ENCODE assay signal across 17 cellular contexts in genomic region chr17:78826836-78827509, GRCh38. TPM values are rescaled to one million over a fixed set of nuclear protein-coding genes. Genes with fewer than 3 reads are reported as not detected.
DNase-seq lines count a peak whose midpoint lies in the region; ATAC-seq and TF ChIP-seq lines count a peak whose summit lies in the region.
"Had no signal": no experiment of that assay in that cellular context is flagged by ENCODE, and none has a peak within 500 bp of the region (broad histone marks: within the 10 kb centered on the region; RNA-seq: fewer than 3 reads in every experiment).

No MANE protein-coding gene starts in this region.

- peak in 1 of 2 donors; percentile 47 for ATAC-seq in stimulated activated naive B cell treated with anti-CD40 and anti-IgM and Interleukin-4, amounts not matched to agents 10 μg/mL and 1 μg/mL and 100 μg/mL, for 72 hours (replicated peaks)
- no peak for ATAC-seq in HG02610 (IDR thresholded peaks at IDR 0.05; ENCODE audit: unreplicated experiment)
- ATAC-seq: body of pancreas had no signal

- H3K79me2 ChIP-seq in GM23248 (ENCODE audit: insufficient read depth) (peaks cover 80% of the 10 kb centered on the region), OCI-LY3 (ENCODE audit: low read length) (peaks cover 68% of the 10 kb centered on the region)

- DNase-seq in GM23248, result no peak
- no peak for DNase-seq in stimulated activated naive B cell treated with anti-CD40 and anti-IgM and Interleukin-4, amounts not matched to agents 10 μg/mL and 1 μg/mL and 100 μg/mL, for 72 hours
- DNase-seq in AML-193 (lab: John Stamatoyannopoulos, UW), result no peak
- no peak for DNase-seq in SK-N-DZ (ENCODE audit: low spot score)
- DNase-seq: activated CD8-positive, alpha-beta memory T cell treated with anti-CD3 and anti-CD28 coated beads for 24 hours; activated gamma-delta T cell; effector memory CD4-positive, alpha-beta T cell; foreskin melanocyte; NCI-H2029 treated with DMSO at 0.1 percent for 48 hours; NCI-H82; SHP77 treated with DMSO at 0.1 percent for 48 hours; stimulated activated CD4-positive, alpha-beta T cell treated with anti-CD3 and anti-CD28 coated beads, Interleukin-2, amount 100 ng/mL, for 24 hours had no signal

- no peak overlapping the region for H3K4me3 Mint-ChIP-seq in stimulated activated naive B cell treated with anti-CD40 and anti-IgM and Interleukin-4, amounts not matched to agents 10 μg/mL and 1 μg/mL and 100 μg/mL, for 72 hours

- no peaks in the 10 kb centered on the region for H3K27me3 Mint-ChIP-seq in stimulated activated naive B cell treated with anti-CD40 and anti-IgM and Interleukin-4, amounts not matched to agents 10 μg/mL and 1 μg/mL and 100 μg/mL, for 72 hours

- H3K9me3 Mint-ChIP-seq in stimulated activated naive B cell treated with anti-CD40 and anti-IgM and Interleukin-4, amounts not matched to agents 10 μg/mL and 1 μg/mL and 100 μg/mL, for 72 hours, result no peaks in the 10 kb centered on the region

- H2AFZ ChIP-seq in GM23248, result no peak overlapping the region
- H2AFZ ChIP-seq in OCI-LY3 (ENCODE audit: low read depth, low read length), result no peak overlapping the region

- peaks cover 17% of the 10 kb centered on the region for H3K4me1 ChIP-seq in GM23248 (ENCODE audit: insufficient read depth)
- peaks cover 11% of the 10 kb centered on the region for H3K4me1 ChIP-seq in OCI-LY3 (ENCODE audit: low read length)
- H3K4me1 ChIP-seq: body of pancreas had no signal

- no peaks in the 10 kb centered on the region for H4K20me1 ChIP-seq in GM23248 (ENCODE audit: insufficient read depth)
- H4K20me1 ChIP-seq in OCI-LY3 (ENCODE audit: insufficient read depth, low read length), result peaks cover 16% of the 10 kb centered on the region; the same call in 1 of the 2 replicates

- H3K9me2 ChIP-seq in GM23248 (ENCODE audit: insufficient read depth), result no peaks in the 10 kb centered on the region

- H3K4me2 ChIP-seq in GM23248 (ENCODE audit: unreplicated experiment) (no peak overlapping the region), OCI-LY3 (ENCODE audit: low read length) (peak overlapping the region; percentile 20)
- H3K4me2 ChIP-seq: KMS-11 had no signal

- H3K9me3 ChIP-seq in GM23248 (ENCODE audit: low read depth) (no peaks in the 10 kb centered on the region), OCI-LY3 (ENCODE audit: insufficient read depth, low read length) (no peaks in the 10 kb centered on the region)
- H3K9me3 ChIP-seq: body of pancreas had no signal

- H3K4me3 ChIP-seq in GM23248, result no peak overlapping the region
- H3K4me3 ChIP-seq in OCI-LY3 (ENCODE audit: low read length), result no peak overlapping the region
- H3K4me3 ChIP-seq: body of pancreas had no signal

- H3K36me3 ChIP-seq in GM23248 (ENCODE audit: low read depth) (peaks cover 49% of the 10 kb centered on the region), OCI-LY3 (replicated peaks; ENCODE audit: low read depth, low read length) (peaks cover 78% of the 10 kb centered on the region)

- H3K36me3 Mint-ChIP-seq in stimulated activated naive B cell treated with anti-CD40 and anti-IgM and Interleukin-4, amounts not matched to agents 10 μg/mL and 1 μg/mL and 100 μg/mL, for 72 hours, result peaks cover 64 to 72% of the 10 kb centered on the region in 2 donors

- H3K27ac ChIP-seq in GM23248 (peak overlapping the region; percentile 44), OCI-LY3 (ENCODE audit: low read length) (peak overlapping the region; percentile 32; the same call in 1 of the 2 replicates), layer of hippocampus (ENCODE audit: low read depth, low read length) (peak overlapping the region; percentile 44)
- H3K27ac ChIP-seq: KMS-11 had no signal

- H3K27ac Mint-ChIP-seq in stimulated activated naive B cell treated with anti-CD40 and anti-IgM and Interleukin-4, amounts not matched to agents 10 μg/mL and 1 μg/mL and 100 μg/mL, for 72 hours, result peak overlapping the region; percentile 7

- H3K27me3 ChIP-seq in GM23248 (replicated peaks; ENCODE audit: insufficient read depth) (no peaks in the 10 kb centered on the region), OCI-LY3 (ENCODE audit: low read depth, low read length) (no peaks in the 10 kb centered on the region), layer of hippocampus (ENCODE audit: control insufficient read depth, insufficient read depth, low read length) (no peaks in the 10 kb centered on the region)
- H3K27me3 ChIP-seq: body of pancreas had no signal

- TF ChIP-seq CTCF in OCI-LY3 (IDR thresholded peaks at IDR 0.05; ENCODE audit: low read depth, low read length), result no peak

- peaks cover 26% of the 10 kb centered on the region for H3F3A ChIP-seq in GM23248 (ENCODE audit: insufficient read depth)

- peaks cover 5 to 15% of the 10 kb centered on the region in 2 donors for H3K4me1 Mint-ChIP-seq in stimulated activated naive B cell treated with anti-CD40 and anti-IgM and Interleukin-4, amounts not matched to agents 10 μg/mL and 1 μg/mL and 100 μg/mL, for 72 hours

- 91 to 92% methylated on average over 20 to 21 of the region's 21 CpGs for WGBS in GM23248 (ENCODE audit: low coverage in 1 of 2, low lambda C conversion rate in 2 of 2, missing lambda C conversion rate in 2 of 2), 2 experiments

- in situ Hi-C loops in GM23248 (cut with MboI), result no loop called here

- H3K9ac ChIP-seq in GM23248, result peak overlapping the region; percentile 15; the same call in 1 of the 2 replicates
- H3K9ac ChIP-seq in OCI-LY3 (ENCODE audit: low read length), result no peak overlapping the region
- H3K9ac ChIP-seq: KMS-11 had no signal

RNA-seq across cellular contexts. Expression of gene USP36, which starts 13.6 kb away (rescaled TPM):
- total RNA-seq in GM23248 (2014; rRNA removed; shearing (Covaris generic)), result 30.2 and 35.5 TPM in 2 replicates
- polyA plus RNA-seq in GM23248 (2016; fragmentation: Nextera tagmentation; extraction: Ambion mirVana), result 19.9 and 22.3 TPM in 2 replicates
- polyA plus RNA-seq in SK-N-DZ (2014; cell fraction: cytosol; rRNA removed), result 29.6 and 34.0 TPM in 2 replicates
- 62.2 and 84.2 TPM in 2 replicates for polyA plus RNA-seq in SK-N-DZ (2014; cell fraction: nucleus; rRNA removed)

RNA-seq across cellular contexts. Expression of gene CYTH1, which starts 44.9 kb away (rescaled TPM):
- 10.4 and 16.8 TPM in 2 replicates for total RNA-seq in GM23248 (2014; rRNA removed; shearing (Covaris generic))
- 11.7 TPM in 2 replicates for polyA plus RNA-seq in GM23248 (2016; fragmentation: Nextera tagmentation; extraction: Ambion mirVana)
- polyA plus RNA-seq in SK-N-DZ (2014; cell fraction: cytosol; rRNA removed), result 36.9 and 43.2 TPM in 2 replicates
- polyA plus RNA-seq in SK-N-DZ (2014; cell fraction: nucleus; rRNA removed), result 62.1 and 102 TPM in 2 replicates
